ENCODE assay signal across 8 cellular contexts in genomic region chr2:393711-394696, GRCh38.
DNase-seq lines count a peak whose midpoint lies in the region; ATAC-seq, FAIRE-seq and TF ChIP-seq lines count a peak whose summit lies in the region.

No MANE protein-coding gene starts in this region.

- peak overlapping the region; percentile 69 for H3K4me3 Mint-ChIP-seq in activated T-cell treated with anti-CD3 and anti-CD28 coated beads, Interleukin-2, amount 50 U/mL, for 24 hours

- BruUV-seq in A673 (replicated peaks; lab: Mats Ljungman, UMichigan): no TSS peak

- intact Hi-C loops in A673 (cut with micrococcal nuclease; ENCODE audit: unreplicated experiment) (no loop called here), Right ventricle myocardium superior (cut with DNase I) (no loop called here)

- no peak overlapping the region for H3K27ac ChIP-seq in A673 (ENCODE audit: low read depth, low read length, poor library complexity, severe bottlenecking)

- no peaks in the 10 kb centered on the region for H3K9me3 Mint-ChIP-seq in activated T-cell treated with anti-CD3 and anti-CD28 coated beads, Interleukin-2, amount 50 U/mL, for 24 hours

- H3K4me1 ChIP-seq in A673 (ENCODE audit: insufficient read depth, low read length, poor library complexity, severe bottlenecking): peaks cover 17% of the 10 kb centered on the region

- TF ChIP-seq POLR2A in H54 (IDR thresholded peaks at IDR 0.05; ENCODE audit: low read depth, low read length): no peak

- FAIRE-seq in H54 (lab: Jason Lieb, UNC): no peak

- POLR2A ChIA-PET in A673 (lab: Charles Lee; ENCODE audit: low non-redundant PET): no interaction called here

- ATAC-seq in Right ventricle myocardium superior (ENCODE audit: poor library complexity) (no peak), GM19023 (IDR thresholded peaks at IDR 0.05; ENCODE audit: unreplicated experiment) (no peak)

- H3K36me3 Mint-ChIP-seq in activated T-cell treated with anti-CD3 and anti-CD28 coated beads, Interleukin-2, amount 50 U/mL, for 24 hours (ENCODE audit: low read depth): no peaks in the 10 kb centered on the region

- no peak for TF ChIP-seq CTCF in A673 (conservative IDR thresholded peaks at IDR 0.05; ENCODE audit: low read depth, low read length)

- no peaks in the 10 kb centered on the region for H3K9me3 ChIP-seq in A673 (ENCODE audit: low read depth, low read length, poor library complexity, severe bottlenecking)

- H3K27ac Mint-ChIP-seq in activated T-cell treated with anti-CD3 and anti-CD28 coated beads, Interleukin-2, amount 50 U/mL, for 24 hours: peak overlapping the region; percentile 80

- H3K27me3 Mint-ChIP-seq in activated T-cell treated with anti-CD3 and anti-CD28 coated beads, Interleukin-2, amount 50 U/mL, for 24 hours: peaks cover 5% of the 10 kb centered on the region

- H3K36me3 ChIP-seq in A673 (ENCODE audit: insufficient read depth, low read length, poor library complexity, severe bottlenecking): no peaks in the 10 kb centered on the region

- no peaks in the 10 kb centered on the region for H3K27me3 ChIP-seq in A673 (replicated peaks; ENCODE audit: insufficient read depth, low read depth, low read length, poor library complexity)

- CTCF ChIA-PET in A673 (lab: Charles Lee): no interaction called here

- H3K4me3 ChIP-seq in A673 (ENCODE audit: low read depth, low read length, poor library complexity, severe bottlenecking): peak overlapping the region; percentile 2

- DNase-seq in A673 (ENCODE audit: low spot score) (peak; percentile 88), H54 (ENCODE audit: insufficient read length, low spot score) (peak; percentile 54), NCI-H69 (lab: John Stamatoyannopoulos, UW) (peak; percentile 22), iPS-NIHi7 (ENCODE audit: extremely low spot score) (peak; percentile 49), Right ventricle myocardium superior (no peak)
- peak; percentile 71 for DNase-seq in activated T-cell treated with anti-CD3 and anti-CD28 coated beads, Interleukin-2, amount 50 U/mL, for 24 hours
- peak; percentile 26 to 45 for DNase-seq in stimulated activated CD8-positive, alpha-beta memory T cell treated with anti-CD3 and anti-CD28 coated beads, Interleukin-15, amount 100 ng/mL, for 4 hours (ENCODE audit: low read depth in 2 of 2)

- peaks cover 20% of the 10 kb centered on the region for H3K4me1 Mint-ChIP-seq in activated T-cell treated with anti-CD3 and anti-CD28 coated beads, Interleukin-2, amount 50 U/mL, for 24 hours (ENCODE audit: low read depth)
